In the genomic region with DNA sequence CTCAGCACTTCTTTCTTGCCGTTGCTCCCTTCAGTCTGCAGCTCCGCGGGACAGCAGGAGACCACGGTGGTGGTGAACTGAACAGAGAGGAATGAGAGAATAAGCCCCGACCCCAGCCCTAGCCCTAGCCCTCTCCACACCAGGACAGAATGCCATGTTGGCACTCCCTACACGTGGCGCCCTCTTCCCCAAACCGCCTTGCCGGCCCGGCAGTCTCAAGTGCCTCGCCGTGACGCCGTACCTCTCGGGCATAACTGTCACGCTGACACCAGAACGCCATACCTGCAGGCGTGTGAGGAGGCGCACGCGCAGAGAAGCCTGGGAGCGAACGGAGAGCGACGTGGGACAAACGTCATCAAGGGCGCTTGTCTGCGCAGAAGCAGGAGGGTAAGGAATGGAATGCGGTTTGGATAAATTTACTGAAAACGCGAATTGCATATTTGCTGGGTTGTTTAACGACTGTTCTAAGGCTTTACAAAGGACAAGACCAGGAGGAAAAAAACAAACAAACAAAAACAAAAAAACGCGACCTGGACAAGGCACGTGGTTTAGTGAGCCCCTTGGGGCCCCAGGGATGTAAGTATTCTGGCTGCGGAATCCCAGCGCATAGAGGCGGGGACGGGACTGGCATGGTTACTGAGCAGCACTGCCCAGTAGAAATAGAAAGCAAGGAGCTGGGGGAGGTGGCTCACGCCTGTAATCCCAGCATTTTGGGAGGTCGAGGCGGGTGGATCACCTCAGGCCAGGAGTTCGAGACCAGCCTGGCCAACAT, we compare ENCODE assay signal across 8 cellular contexts. TPM values are rescaled to one million over a fixed set of nuclear protein-coding genes. Genes with fewer than 3 reads are reported as not detected.
A peak's percentile ranks its signal among the peaks of the same experiment; 100 is the strongest.
DNase-seq lines count a peak whose midpoint lies in the region; ATAC-seq and TF ChIP-seq lines count a peak whose summit lies in the region.

A gene with protein sequence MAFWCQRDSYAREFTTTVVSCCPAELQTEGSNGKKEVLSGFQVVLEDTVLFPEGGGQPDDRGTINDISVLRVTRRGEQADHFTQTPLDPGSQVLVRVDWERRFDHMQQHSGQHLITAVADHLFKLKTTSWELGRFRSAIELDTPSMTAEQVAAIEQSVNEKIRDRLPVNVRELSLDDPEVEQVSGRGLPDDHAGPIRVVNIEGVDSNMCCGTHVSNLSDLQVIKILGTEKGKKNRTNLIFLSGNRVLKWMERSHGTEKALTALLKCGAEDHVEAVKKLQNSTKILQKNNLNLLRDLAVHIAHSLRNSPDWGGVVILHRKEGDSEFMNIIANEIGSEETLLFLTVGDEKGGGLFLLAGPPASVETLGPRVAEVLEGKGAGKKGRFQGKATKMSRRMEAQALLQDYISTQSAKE (minus strand): TSS at position 294 of the 772 bp plus-strand sequence. CDS start 14 bp downstream, at position 280.

- peak; percentile 69 for ATAC-seq in HG03520 (IDR thresholded peaks at IDR 0.05; ENCODE audit: unreplicated experiment)

- TF ChIP-seq CTCF in AG09309 (IDR thresholded peaks at IDR 0.05; ENCODE audit: control insufficient read depth, insufficient read depth, low read depth, low read length, missing control alignments) = no peak
- no peak for TF ChIP-seq CTCF in coronary artery (IDR thresholded peaks at IDR 0.05)

- H3K27ac Mint-ChIP-seq in activated CD4-positive, alpha-beta T cell treated with anti-CD3 and anti-CD28 coated beads, Interleukin-2, amount 10 ng/mL, durations not matched to agents 7 days and 5 days = peak within 1 kb of the TSS; percentile 95

- CTCF ChIA-PET in activated CD4-positive, alpha-beta T cell treated with anti-CD3 and anti-CD28 coated beads, Interleukin-2, amount 10 ng/mL, durations not matched to agents 7 days and 5 days (lab: Charles Lee) = interaction anchor here (0.7 kb wide), 1 partner anchor 394 kb away, joined by 3 read pairs; no protein-coding TSS in a partner anchor

- no peaks in the 10 kb centered on the region for H3K27me3 Mint-ChIP-seq in activated CD4-positive, alpha-beta T cell treated with anti-CD3 and anti-CD28 coated beads, Interleukin-2, amount 10 ng/mL, durations not matched to agents 7 days and 5 days

- H3K27ac ChIP-seq in coronary artery = peak within 1 kb of the TSS; percentile 84 to 86

- peak within 1 kb of the TSS; percentile 86 for H3K4me3 ChIP-seq in AG09309 (ENCODE audit: control insufficient read depth, low read depth, low read length)
- peak within 1 kb of the TSS; percentile 79 for H3K4me3 ChIP-seq in coronary artery

- H3K4me3 Mint-ChIP-seq in activated CD4-positive, alpha-beta T cell treated with anti-CD3 and anti-CD28 coated beads, Interleukin-2, amount 10 ng/mL, durations not matched to agents 7 days and 5 days = peak within 1 kb of the TSS; percentile 93

- no peaks in the 10 kb centered on the region for H3K9me3 Mint-ChIP-seq in activated CD4-positive, alpha-beta T cell treated with anti-CD3 and anti-CD28 coated beads, Interleukin-2, amount 10 ng/mL, durations not matched to agents 7 days and 5 days

- POLR2A ChIA-PET in activated CD4-positive, alpha-beta T cell treated with anti-CD3 and anti-CD28 coated beads, Interleukin-2, amount 10 ng/mL, durations not matched to agents 7 days and 5 days (lab: Charles Lee) = interaction anchor here (0.6 to 0.7 kb wide), 2 partner anchors 168 to 575 kb away, joined by 3 read pairs; no protein-coding TSS in a partner anchor

- peak; percentile 80 for DNase-seq in AG09309 (ENCODE audit: low read depth)
- DNase-seq in GM19238 (ENCODE audit: insufficient read length, low spot score) = peak; percentile 82
- DNase-seq in NCI-H69 (lab: John Stamatoyannopoulos, UW) = peak; percentile 97
- DNase-seq in activated CD4-positive, alpha-beta T cell treated with anti-CD3 and anti-CD28 coated beads, Interleukin-2, amount 10 ng/mL, durations not matched to agents 7 days and 5 days = peak; percentile 93
- peak; percentile 95 for DNase-seq in coronary artery (ENCODE audit: low spot score)
- peak; percentile 98 for DNase-seq in left kidney (ENCODE audit: low read depth, low spot score)
- DNase-seq in stimulated activated CD4-positive, alpha-beta T cell treated with anti-CD3 and anti-CD28 coated beads, Interleukin-1b, Interleukin-23, amount 100 ng/mL, for 48 hours = peak; percentile 93

- peaks cover 20% of the 10 kb centered on the region for H3K4me1 Mint-ChIP-seq in activated CD4-positive, alpha-beta T cell treated with anti-CD3 and anti-CD28 coated beads, Interleukin-2, amount 10 ng/mL, durations not matched to agents 7 days and 5 days

- H3K36me3 Mint-ChIP-seq in activated CD4-positive, alpha-beta T cell treated with anti-CD3 and anti-CD28 coated beads, Interleukin-2, amount 10 ng/mL, durations not matched to agents 7 days and 5 days (ENCODE audit: low read depth) = peaks cover 29% of the 10 kb centered on the region

RNA-seq across cellular contexts. Expression of the gene that starts here (rescaled TPM):
- total RNA-seq in activated CD4-positive, alpha-beta T cell treated with anti-CD3 and anti-CD28 coated beads, Interleukin-2, amount 10 ng/mL, durations not matched to agents 7 days and 5 days = 10 to 100 TPM; 31.4 to 43.0 TPM

Comparison
In these comparisons a context has a peak if more than half of its experiments do, and no peak if none do; other contexts are left out.
1. Peak in every context shown above with its lines: DNase-seq, ATAC-seq, H3K4me3 ChIP-seq and H3K27ac ChIP-seq.